ENCODE assay signal across 9 cellular contexts in genomic region chr13:44523176-44524017, GRCh38. TPM values are rescaled to one million over a fixed set of nuclear protein-coding genes. Genes with fewer than 3 reads are reported as not detected.
DNase-seq lines count a peak whose midpoint lies in the region; ATAC-seq lines count a peak whose summit lies in the region.
"Had no signal": no experiment of that assay in that cellular context is flagged by ENCODE, and none has a peak within 500 bp of the region (broad histone marks: within the 10 kb centered on the region; RNA-seq: fewer than 3 reads in every experiment).

No MANE protein-coding gene starts in this region.

- POLR2A ChIA-PET in activated CD8-positive, alpha-beta T cell treated with anti-CD3 and anti-CD28 coated beads, Interleukin-2, amount 10 ng/mL, durations not matched to agents 7 days and 5 days (lab: Charles Lee): no interaction called here

- no peaks in the 10 kb centered on the region for H3K27me3 Mint-ChIP-seq in activated CD8-positive, alpha-beta T cell treated with anti-CD3 and anti-CD28 coated beads, Interleukin-2, amount 10 ng/mL, durations not matched to agents 7 days and 5 days (ENCODE audit: low read depth)

- no peak overlapping the region for H3K4me3 Mint-ChIP-seq in activated CD8-positive, alpha-beta T cell treated with anti-CD3 and anti-CD28 coated beads, Interleukin-2, amount 10 ng/mL, durations not matched to agents 7 days and 5 days

- no peaks in the 10 kb centered on the region for H3K4me1 Mint-ChIP-seq in activated CD8-positive, alpha-beta T cell treated with anti-CD3 and anti-CD28 coated beads, Interleukin-2, amount 10 ng/mL, durations not matched to agents 7 days and 5 days (ENCODE audit: low read depth)

- CTCF ChIA-PET in activated CD8-positive, alpha-beta T cell treated with anti-CD3 and anti-CD28 coated beads, Interleukin-2, amount 10 ng/mL, durations not matched to agents 7 days and 5 days (lab: Charles Lee): interaction anchor here (0.9 to 1.5 kb wide), 2 partner anchors 39 to 780 kb away, joined by 3 read pairs; no protein-coding TSS in a partner anchor

- no peak overlapping the region for H3K27ac Mint-ChIP-seq in activated CD8-positive, alpha-beta T cell treated with anti-CD3 and anti-CD28 coated beads, Interleukin-2, amount 10 ng/mL, durations not matched to agents 7 days and 5 days

- ATAC-seq in HG03196 (IDR thresholded peaks at IDR 0.05; ENCODE audit: unreplicated experiment) (peak; percentile 54), HG02798 (IDR thresholded peaks at IDR 0.05; ENCODE audit: poor library complexity, unreplicated experiment) (no peak)
- ATAC-seq in activated CD8-positive, alpha-beta T cell treated with anti-CD3 and anti-CD28 coated beads, Interleukin-2, amount 10 ng/mL, durations not matched to agents 7 days and 5 days: no peak

- H3K36me3 Mint-ChIP-seq in activated CD8-positive, alpha-beta T cell treated with anti-CD3 and anti-CD28 coated beads, Interleukin-2, amount 10 ng/mL, durations not matched to agents 7 days and 5 days (ENCODE audit: low read depth): no peaks in the 10 kb centered on the region

- H3K9me3 Mint-ChIP-seq in activated CD8-positive, alpha-beta T cell treated with anti-CD3 and anti-CD28 coated beads, Interleukin-2, amount 10 ng/mL, durations not matched to agents 7 days and 5 days (ENCODE audit: insufficient read depth): no peaks in the 10 kb centered on the region

- peak; percentile 18 for DNase-seq in ELF-1 (ENCODE audit: low read depth, low spot score)
- peak; percentile 15 for DNase-seq in cerebellar cortex (ENCODE audit: low spot score)
- DNase-seq in myocyte (ENCODE audit: low read depth): peak; percentile 30
- no peak for DNase-seq in midbrain (lab: John Stamatoyannopoulos, UW)
- DNase-seq in activated CD8-positive, alpha-beta T cell treated with anti-CD3 and anti-CD28 coated beads, Interleukin-2, amount 10 ng/mL, durations not matched to agents 7 days and 5 days: no peak
- no peak for DNase-seq in GF-D8 (lab: John Stamatoyannopoulos, UW)
- DNase-seq: NCI-H1417 had no signal

RNA-seq across cellular contexts. Expression of gene TSC22D1, which starts 52.7 kb away (rescaled TPM):
- total RNA-seq in myocyte: 48.7 and 67.7 TPM in 2 replicates
- 48.0 TPM for polyA plus RNA-seq in myocyte (2012)
- total RNA-seq in activated CD8-positive, alpha-beta T cell treated with anti-CD3 and anti-CD28 coated beads, Interleukin-2, amount 10 ng/mL, durations not matched to agents 7 days and 5 days: 10 to 100 TPM; 13.7 to 15.8 TPM

Comparison
In these comparisons a context has a peak if more than half of its experiments do, and no peak if none do; other contexts are left out.
1. DNase-seq: peak in ELF-1 (single experiment), cerebellar cortex (single experiment) and myocyte (single experiment); none in midbrain (single experiment), activated CD8-positive, alpha-beta T cell treated with anti-CD3 and anti-CD28 coated beads, Interleukin-2, amount 10 ng/mL, durations not matched to agents 7 days and 5 days (single experiment) and GF-D8 (single experiment).